In the genomic region with DNA sequence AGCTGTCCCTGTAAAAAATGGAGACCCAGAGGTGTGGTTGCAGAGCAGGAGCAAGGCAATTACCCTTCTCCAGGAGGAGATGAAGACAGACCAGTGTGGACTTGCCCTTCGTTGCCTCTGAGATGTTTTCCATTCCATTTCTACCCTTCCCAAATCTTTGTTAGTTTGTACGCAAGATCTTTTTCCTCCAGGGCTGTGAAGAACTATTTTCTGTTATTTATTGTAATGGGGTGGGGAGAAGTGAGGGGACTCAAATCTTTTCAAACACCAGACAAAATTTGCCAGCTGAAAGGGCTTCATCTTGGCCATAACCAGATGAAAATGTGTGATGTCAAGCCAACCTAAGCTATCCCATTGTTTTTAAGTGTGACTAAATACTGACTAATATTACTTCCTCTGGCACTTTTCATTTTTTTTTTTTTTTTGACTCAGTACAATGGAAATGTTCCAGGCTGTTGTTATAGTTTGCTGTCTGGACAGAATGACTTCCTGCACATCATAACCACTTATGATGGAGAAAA, we compare ENCODE assay signal across 7 cellular contexts.
DNase-seq lines count a peak whose midpoint lies in the region; ATAC-seq and TF ChIP-seq lines count a peak whose summit lies in the region.

No MANE protein-coding gene starts in this region.

- no peak for ATAC-seq in HG02678 (IDR thresholded peaks at IDR 0.05; ENCODE audit: unreplicated experiment)

- POLR2A ChIA-PET in MCF 10A (lab: Yijun Ruan, JAX), result interaction anchor here (0.6 to 3.3 kb wide), 29 partner anchors 8 to 1163 kb away, joined by 3 to 26 read pairs (median 4); partner anchors contain the start of gene LPP

- BruUV-seq in MCF 10A (replicated peaks; lab: Mats Ljungman, UMichigan), result TSS peak; percentile 73

- H3K27me3 ChIP-seq in tibial artery, result no peaks in the 10 kb centered on the region

- H3K27me3 Mint-ChIP-seq in MCF 10A (ENCODE audit: insufficient read depth, unreplicated experiment), result no peaks in the 10 kb centered on the region

- peak overlapping the region; percentile 12 for H3K4me3 Mint-ChIP-seq in MCF 10A (ENCODE audit: unreplicated experiment)

- peak; percentile 99 for DNase-seq in HT1080 (ENCODE audit: low read depth)
- DNase-seq in MCF 10A (ENCODE audit: unreplicated experiment), result peak; percentile 87
- peak; percentile 75 for DNase-seq in iris pigment epithelial cell (ENCODE audit: low read depth)
- no peak for DNase-seq in tibial artery
- DNase-seq in GOT3 (lab: John Stamatoyannopoulos, UW), result no peak
- DNase-seq in HK-2 (ENCODE audit: unreplicated experiment), result no peak

- intact Hi-C loops in MCF 10A (cut with micrococcal nuclease) (loop anchor here (1.0 kb wide), 1 partner anchor 47 kb away; no protein-coding TSS in a partner anchor), tibial artery (cut with DNase I; ENCODE audit: low total_unique reads) (no loop called here)

- no peaks in the 10 kb centered on the region for H3K9me3 Mint-ChIP-seq in MCF 10A (ENCODE audit: unreplicated experiment)

- peaks cover 0 to 36% (median 16%) of the 10 kb centered on the region in 4 donors for H3K4me1 ChIP-seq in tibial artery

- H3K36me3 Mint-ChIP-seq in MCF 10A (ENCODE audit: insufficient read depth, unreplicated experiment), result peaks cover 7% of the 10 kb centered on the region

- peak overlapping the region; percentile 20 to 59 for H3K27ac ChIP-seq in tibial artery

- no peak for TF ChIP-seq CTCF in MCF 10A (IDR thresholded peaks at IDR 0.05; ENCODE audit: unreplicated experiment)
- no peak for TF ChIP-seq CTCF in tibial artery (IDR thresholded peaks at IDR 0.05)

- no peaks in the 10 kb centered on the region for H3K9me3 ChIP-seq in tibial artery

- H3K4me1 Mint-ChIP-seq in MCF 10A (ENCODE audit: insufficient read depth, unreplicated experiment), result peaks cover 52% of the 10 kb centered on the region

- peak overlapping the region; percentile 80 for H3K27ac Mint-ChIP-seq in MCF 10A (ENCODE audit: low read depth, unreplicated experiment)

- CTCF ChIA-PET in MCF 10A (lab: Yijun Ruan, JAX), result interaction anchor here (0.6 to 2.6 kb wide), 5 partner anchors 11 to 1160 kb away, joined by 3 to 13 read pairs (median 3); no protein-coding TSS in a partner anchor

- H3K4me3 ChIP-seq in tibial artery, result no peak overlapping the region

- H3K36me3 ChIP-seq in tibial artery, result peaks cover 0 to 4% (median 0%) of the 10 kb centered on the region in 3 donors

Comparison
In these comparisons a context has a peak if more than half of its experiments do, and no peak if none do; other contexts are left out.
1. DNase-seq: peak in HT1080 (single experiment), MCF 10A (single experiment) and iris pigment epithelial cell (single experiment); none in tibial artery (0 of 2), GOT3 (single experiment) and HK-2 (single experiment).